In the genomic region with DNA sequence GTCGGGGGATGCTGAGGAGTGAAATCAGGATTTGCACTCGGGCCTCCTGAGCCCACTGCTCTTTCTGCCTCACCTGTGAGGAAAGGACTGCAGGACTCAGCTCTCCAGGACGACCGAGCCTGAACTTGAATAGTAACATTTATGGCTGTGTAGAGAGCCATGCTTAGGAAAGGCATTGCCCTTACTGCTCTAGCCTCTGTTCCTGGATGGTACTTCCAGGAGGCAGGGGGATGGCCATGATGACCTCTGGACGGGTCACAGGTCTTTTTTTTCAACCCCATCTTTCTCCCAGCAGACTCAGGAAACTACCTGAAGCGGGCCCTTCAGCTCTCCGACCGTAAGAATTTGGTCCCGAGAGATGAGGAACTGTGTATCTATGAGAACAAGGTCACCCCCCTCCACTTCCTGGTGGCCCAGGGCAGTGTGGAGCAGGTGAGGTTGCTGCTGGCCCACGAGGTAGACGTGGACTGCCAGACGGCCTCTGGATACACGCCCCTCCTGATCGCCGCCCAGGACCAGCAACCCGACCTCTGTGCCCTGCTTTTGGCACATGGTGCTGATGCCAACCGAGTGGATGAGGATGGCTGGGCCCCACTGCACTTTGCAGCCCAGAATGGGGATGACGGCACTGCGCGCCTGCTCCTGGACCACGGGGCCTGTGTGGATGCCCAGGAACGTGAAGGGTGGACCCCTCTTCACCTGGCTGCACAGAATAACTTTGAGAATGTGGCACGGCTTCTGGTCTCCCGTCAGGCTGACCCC, we compare ENCODE assay signal across 6 cellular contexts. TPM values are rescaled to one million over a fixed set of nuclear protein-coding genes. Genes with fewer than 3 reads are reported as not detected.
"Had no signal": no experiment of that assay in that cellular context is flagged by ENCODE, and none has a peak within 500 bp of the region (broad histone marks: within the 10 kb centered on the region; RNA-seq: fewer than 3 reads in every experiment).

No MANE protein-coding gene starts in this region.

- H3K27ac Mint-ChIP-seq: GM23338, H9 had no signal

- H3K4me2 ChIP-seq: GM23338 had no signal

- DNase-seq: H9, HCEC 1CT, IMR-90 had no signal

- H3K4me3 ChIP-seq: GM23338 had no signal

- H3K4me3 Mint-ChIP-seq: GM23338, H9 had no signal

- H2AFZ ChIP-seq: GM23338 had no signal

- ATAC-seq: GM23338 had no signal

- H3K9me3 Mint-ChIP-seq: GM23338, H9 had no signal

- H3K4me1 Mint-ChIP-seq: GM23338 had no signal

RNA-seq across cellular contexts. Expression of a gene that starts 11.3 kb away (rescaled TPM):
- total RNA-seq: H1, HT-29, IMR-90 had no signal
- polyA plus RNA-seq: IMR-90 had no signal
